In genomic region chr16:29694384-29695195, GRCh38 we compare ENCODE assay signal across 21 cellular contexts. TPM values are rescaled to one million over a fixed set of nuclear protein-coding genes. Genes with fewer than 3 reads are reported as not detected.
DNase-seq lines count a peak whose midpoint lies in the region; ATAC-seq, FAIRE-seq and TF ChIP-seq lines count a peak whose summit lies in the region.
"Had no signal": no experiment of that assay in that cellular context is flagged by ENCODE, and none has a peak within 500 bp of the region (broad histone marks: within the 10 kb centered on the region; RNA-seq: fewer than 3 reads in every experiment).

No MANE protein-coding gene starts in this region.

- DNase-seq in D341Med (ENCODE audit: low spot score) (peak; percentile 27), NB4 (ENCODE audit: low read depth) (peak; percentile 71), kidney (peak; percentile 79), skeletal muscle cell (ENCODE audit: low read depth) (peak; percentile 58), NCI-H1105 treated with DMSO at 0.1 percent for 48 hours (lab: John Stamatoyannopoulos, UW) (no peak), AG08395 (ENCODE audit: low spot score) (no peak), RCC 7860 (ENCODE audit: low spot score) (no peak)
- DNase-seq: activated naive CD8-positive, alpha-beta T cell treated with anti-CD3 and anti-CD28 coated beads for 36 hours; AML-193; effector CD8-positive, alpha-beta T cell; foreskin keratinocyte; left ventricle myocardium superior; naive thymus-derived CD8-positive, alpha-beta T cell; NCI-H2029; NCI-H526 had no signal

- no peaks in the 10 kb centered on the region for H3K36me3 ChIP-seq in kidney (ENCODE audit: control insufficient read depth in 1 of 2, insufficient read depth in 2 of 2, low read length in 2 of 2)
- H3K36me3 ChIP-seq: prostate gland had no signal

- H3K27ac ChIP-seq in kidney (ENCODE audit: low read depth in 2 of 2, low read length in 2 of 2), result no peak overlapping the region
- H3K27ac ChIP-seq: foreskin keratinocyte, Peyer's patch, prostate gland had no signal

- H3K9ac ChIP-seq in kidney (ENCODE audit: low read length in 2 of 2), result no peak overlapping the region

- intact Hi-C loops in kidney (cut with DNase I), result no loop called here

- no peak overlapping the region for H3K4me3 ChIP-seq in NB4 (ENCODE audit: low read depth, low read length)
- H3K4me3 ChIP-seq in kidney (ENCODE audit: low read length in 2 of 2), result no peak overlapping the region
- H3K4me3 ChIP-seq in skeletal muscle cell (ENCODE audit: low read depth, low read length), result no peak overlapping the region
- H3K4me3 ChIP-seq: Peyer's patch, prostate gland had no signal

- FAIRE-seq in kidney (lab: Jason Lieb, UNC), result no peak
- no peak for FAIRE-seq in RCC 7860 (lab: Jason Lieb, UNC)
- FAIRE-seq: bronchial epithelial cell had no signal

- no peaks in the 10 kb centered on the region for H3K4me1 ChIP-seq in kidney (ENCODE audit: control insufficient read depth in 1 of 2, insufficient read depth in 1 of 2, low read depth in 1 of 2, low read length in 2 of 2)
- H3K4me1 ChIP-seq: foreskin keratinocyte, Peyer's patch, prostate gland had no signal

- TF ChIP-seq CTCF in NB4 (IDR thresholded peaks at IDR 0.05; ENCODE audit: low read depth, low read length) (no peak), kidney (IDR thresholded peaks at IDR 0.05; ENCODE audit: borderline replicate concordance, extremely low read depth, insufficient read depth) (no peak)

- no peaks in the 10 kb centered on the region for H3K9me3 ChIP-seq in kidney (ENCODE audit: control insufficient read depth in 1 of 2, low read length in 2 of 2)
- H3K9me3 ChIP-seq: Peyer's patch, prostate gland had no signal

- TF ChIP-seq POLR2A in NB4 (IDR thresholded peaks at IDR 0.05; ENCODE audit: extremely low read depth, insufficient read length), result no peak

- ATAC-seq in HG02588 (IDR thresholded peaks at IDR 0.05; ENCODE audit: unreplicated experiment), result no peak
- ATAC-seq: foreskin keratinocyte; HCT116; left ventricle myocardium superior; naive thymus-derived CD8-positive, alpha-beta T cell had no signal

RNA-seq across cellular contexts. Expression of gene QPRT, which starts 15.6 kb away (rescaled TPM):
- total RNA-seq in kidney, result 13.9 TPM
- 168 TPM for polyA plus RNA-seq in kidney (ENCODE audit: insufficient read depth, low read depth, low replicate concordance)
- total RNA-seq: MCF 10A had no signal

RNA-seq across cellular contexts. Expression of gene SPN, which starts 31.5 kb away (rescaled TPM):
- total RNA-seq in kidney, result 8.8 TPM
- polyA plus RNA-seq in kidney (ENCODE audit: insufficient read depth, low read depth, low replicate concordance), result 1.0 TPM
- total RNA-seq: bronchial epithelial cell, foreskin keratinocyte, MCF 10A had no signal
- polyA plus RNA-seq: foreskin keratinocyte had no signal

RNA-seq across cellular contexts. Expression of gene C16orf54, which starts 51.2 kb away (rescaled TPM):
- 4.9 TPM for total RNA-seq in kidney
- polyA plus RNA-seq in kidney (ENCODE audit: insufficient read depth, low read depth, low replicate concordance), result 0.39 TPM
- total RNA-seq: bronchial epithelial cell, foreskin keratinocyte, MCF 10A had no signal
- polyA plus RNA-seq: foreskin keratinocyte had no signal

Comparison
In these comparisons a context has a peak if more than half of its experiments do, and no peak if none do; other contexts are left out.
1. DNase-seq: peak in D341Med (single experiment), NB4 (single experiment), kidney (single experiment) and skeletal muscle cell (single experiment); none in NCI-H1105 treated with DMSO at 0.1 percent for 48 hours (single experiment), AG08395 (single experiment) and RCC 7860 (single experiment).